8 cellular contexts compared by ENCODE assay signal in the genomic region with DNA sequence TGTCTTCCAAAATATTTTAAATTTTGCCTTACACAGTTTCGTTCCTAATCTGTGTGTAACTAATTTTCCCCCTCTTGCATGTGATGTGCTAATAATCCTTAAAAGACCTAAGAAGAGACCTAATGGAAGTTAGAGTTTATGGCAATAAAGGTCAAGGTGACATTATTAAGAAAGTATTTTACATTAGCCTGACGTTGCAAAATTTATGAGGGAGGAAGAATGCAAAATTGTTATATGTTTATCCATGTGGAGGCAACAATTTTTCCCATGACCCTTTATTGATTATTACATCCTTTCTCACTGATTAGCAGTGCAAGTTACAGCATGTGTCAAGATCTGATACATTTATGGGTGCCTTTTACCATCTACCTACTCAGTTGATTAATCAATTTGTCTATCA.
"Had no signal": no experiment of that assay in that cellular context is flagged by ENCODE, and none has a peak within 500 bp of the region (broad histone marks: within the 10 kb centered on the region; RNA-seq: fewer than 3 reads in every experiment).

No MANE protein-coding gene starts in this region.

- DNase-seq: GDM1, GF-D8 had no signal

- FAIRE-seq: G401.6, GM12878, GM12891, GM12892, GM18507, GM19239 had no signal

- H3K4me3 ChIP-seq: GM12878 had no signal

- ATAC-seq: GM12878 had no signal
